8 cellular contexts compared by ENCODE assay signal in the genomic region with DNA sequence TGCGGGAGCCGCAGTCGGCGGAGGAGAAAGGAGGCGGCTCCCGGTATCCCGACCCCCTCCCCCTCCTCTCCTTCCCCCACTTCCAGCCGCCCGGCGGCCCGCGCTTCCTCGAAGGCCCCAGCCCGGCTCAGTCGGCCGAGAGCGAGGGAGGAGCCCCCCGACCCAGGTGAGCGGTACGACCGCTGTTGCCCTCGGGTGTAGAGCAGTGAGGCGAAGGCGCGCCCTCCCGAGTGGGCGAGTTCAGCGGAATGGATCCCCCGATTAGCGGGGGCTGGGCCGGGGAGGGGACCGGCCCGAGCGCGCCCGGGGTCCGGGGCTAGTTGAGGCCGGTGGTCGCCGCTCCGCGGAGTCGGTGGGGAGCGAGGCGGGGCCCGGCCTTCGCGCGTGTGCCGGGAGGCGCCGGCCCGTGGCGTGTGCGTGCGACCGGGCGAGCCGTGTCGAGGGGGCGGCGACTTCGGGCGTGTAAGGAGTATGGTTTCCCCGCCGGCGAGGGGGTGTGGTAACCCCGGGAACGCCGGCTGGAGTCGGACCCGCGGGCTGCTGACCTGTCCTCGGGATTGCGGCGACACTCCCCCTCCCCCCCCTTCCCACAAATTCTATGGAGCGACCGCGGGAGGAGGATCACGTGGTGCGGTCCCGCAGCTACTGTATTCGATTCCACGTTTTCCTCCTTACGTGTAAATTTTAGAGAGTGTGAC. TPM values are rescaled to one million over a fixed set of nuclear protein-coding genes. Genes with fewer than 3 reads are reported as not detected.
DNase-seq lines count a peak whose midpoint lies in the region; ATAC-seq and TF ChIP-seq lines count a peak whose summit lies in the region.

No MANE protein-coding gene starts in this region.

- H3K9me3 ChIP-seq in OCI-LY3 (ENCODE audit: insufficient read depth, low read length) (no peaks in the 10 kb centered on the region), gastroesophageal sphincter (no peaks in the 10 kb centered on the region), upper lobe of right lung (no peaks in the 10 kb centered on the region)

- peak; percentile 59 for DNase-seq in GM12865 (ENCODE audit: low read depth)
- peak; percentile 37 for DNase-seq in activated gamma-delta T cell (lab: John Stamatoyannopoulos, UW)
- peak in 40 of 56 donors; percentile 10 to 72 (median 40) for DNase-seq in nucleus accumbens (lab: John Stamatoyannopoulos, UW)
- DNase-seq in upper lobe of right lung, result peak; percentile 85
- DNase-seq in NOMO-1 treated with dmso at 0.1 percent for 144 hours (lab: John Stamatoyannopoulos, UW; ENCODE audit: unreplicated experiment), result no peak

- H2AFZ ChIP-seq in OCI-LY3 (ENCODE audit: low read depth, low read length), result peak overlapping the region; percentile 95

- peak overlapping the region; percentile 77 for H3K4me2 ChIP-seq in OCI-LY3 (ENCODE audit: low read length)

- H3K27me3 ChIP-seq in OCI-LY3 (ENCODE audit: low read depth, low read length), result peaks cover 11% of the 10 kb centered on the region
- no peaks in the 10 kb centered on the region for H3K27me3 ChIP-seq in gastroesophageal sphincter
- no peaks in the 10 kb centered on the region for H3K27me3 ChIP-seq in upper lobe of right lung

- peak overlapping the region; percentile 98 for H3K4me3 ChIP-seq in GM12865 (ENCODE audit: low read depth, low read length)
- H3K4me3 ChIP-seq in OCI-LY3 (ENCODE audit: low read length), result peak overlapping the region; percentile 99
- peak overlapping the region; percentile 61 to 99 for H3K4me3 ChIP-seq in gastroesophageal sphincter
- peak overlapping the region; percentile 80 for H3K4me3 ChIP-seq in upper lobe of right lung

- TF ChIP-seq POLR2A in gastroesophageal sphincter (IDR thresholded peaks at IDR 0.05), result no peak

- ATAC-seq in HG02852 (IDR thresholded peaks at IDR 0.05; ENCODE audit: unreplicated experiment), result peak; percentile 47
- peak; percentile 64 for ATAC-seq in gastroesophageal sphincter
- peak; percentile 76 for ATAC-seq in upper lobe of right lung

- WGBS in gastroesophageal sphincter (ENCODE audit: low coverage in 1 of 2), 2 donors, result 0% methylated on average over 16 of the region's 85 CpGs; no CpG with 5 or more reads in 1 of the 2 donors

- H3K36me3 ChIP-seq in OCI-LY3 (replicated peaks; ENCODE audit: low read depth, low read length) (peaks cover 17% of the 10 kb centered on the region), gastroesophageal sphincter (no peaks in the 10 kb centered on the region), upper lobe of right lung (no peaks in the 10 kb centered on the region)

- TF ChIP-seq EP300 in gastroesophageal sphincter (IDR thresholded peaks at IDR 0.05), result no peak

- TF ChIP-seq CTCF in GM12865 (IDR thresholded peaks at IDR 0.05; ENCODE audit: insufficient read depth, low read depth, low read length, missing control alignments), result no peak
- TF ChIP-seq CTCF in OCI-LY3 (IDR thresholded peaks at IDR 0.05; ENCODE audit: low read depth, low read length), result no peak
- TF ChIP-seq CTCF in gastroesophageal sphincter (IDR thresholded peaks at IDR 0.05), result no peak
- no peak for TF ChIP-seq CTCF in upper lobe of right lung (IDR thresholded peaks at IDR 0.05)

- peak overlapping the region; percentile 41; the same call in 1 of the 2 replicates for H3K27ac ChIP-seq in OCI-LY3 (ENCODE audit: low read length)
- H3K27ac ChIP-seq in gastroesophageal sphincter, result peak overlapping the region; percentile 82 to 100 (median 98)
- H3K27ac ChIP-seq in upper lobe of right lung, result peak overlapping the region; percentile 87

- peaks cover 34% of the 10 kb centered on the region for H3K79me2 ChIP-seq in OCI-LY3 (ENCODE audit: low read length)

- intact Hi-C loops in upper lobe of right lung (cut with DNase I), result no loop called here

- peak overlapping the region; percentile 96 for H3K9ac ChIP-seq in OCI-LY3 (ENCODE audit: low read length)

- H3K4me1 ChIP-seq in OCI-LY3 (ENCODE audit: low read length), result peaks cover 19% of the 10 kb centered on the region
- peaks cover 4 to 56% (median 5%) of the 10 kb centered on the region in 3 donors for H3K4me1 ChIP-seq in gastroesophageal sphincter
- peaks cover 25% of the 10 kb centered on the region for H3K4me1 ChIP-seq in upper lobe of right lung

- 0 out of 2 replicates have a peak, but pooled peaks cover 4% of the 10 kb centered on the region for H4K20me1 ChIP-seq in OCI-LY3 (ENCODE audit: insufficient read depth, low read length)

RNA-seq across cellular contexts. Expression of gene RIMKLB, which starts 0.5 kb away (rescaled TPM):
- total RNA-seq in gastroesophageal sphincter (10 to 100 TPM; 36.5 to 49.7 (median 43.5) TPM), upper lobe of right lung (32.0 TPM)

RNA-seq across cellular contexts. Expression of gene MFAP5, which starts 35.7 kb away (rescaled TPM):
- total RNA-seq in gastroesophageal sphincter (100 to 1,000 TPM in 3 of 4 donors, 10 to 100 TPM in 1; 49.3 to 205 (median 137) TPM), upper lobe of right lung (2.8 TPM)

Comparison
In these comparisons a context has a peak if more than half of its experiments do, and no peak if none do; other contexts are left out.
1. H3K27ac ChIP-seq: peak in every context shown above with its lines; median percentile 98 in gastroesophageal sphincter; 87 in upper lobe of right lung; 41 in OCI-LY3.
2. RNA of gene MFAP5, which starts 35.7 kb away (total RNA-seq): 49.3 to 205 TPM in gastroesophageal sphincter; 2.8 TPM in upper lobe of right lung (single experiment); every median in the first group is over 10 times any median in the second.
3. Peak in every context shown above with its lines, with median percentiles within 50 percentile points of each other: H3K4me3 ChIP-seq and ATAC-seq.